11 cellular contexts compared by ENCODE assay signal in the genomic region with DNA sequence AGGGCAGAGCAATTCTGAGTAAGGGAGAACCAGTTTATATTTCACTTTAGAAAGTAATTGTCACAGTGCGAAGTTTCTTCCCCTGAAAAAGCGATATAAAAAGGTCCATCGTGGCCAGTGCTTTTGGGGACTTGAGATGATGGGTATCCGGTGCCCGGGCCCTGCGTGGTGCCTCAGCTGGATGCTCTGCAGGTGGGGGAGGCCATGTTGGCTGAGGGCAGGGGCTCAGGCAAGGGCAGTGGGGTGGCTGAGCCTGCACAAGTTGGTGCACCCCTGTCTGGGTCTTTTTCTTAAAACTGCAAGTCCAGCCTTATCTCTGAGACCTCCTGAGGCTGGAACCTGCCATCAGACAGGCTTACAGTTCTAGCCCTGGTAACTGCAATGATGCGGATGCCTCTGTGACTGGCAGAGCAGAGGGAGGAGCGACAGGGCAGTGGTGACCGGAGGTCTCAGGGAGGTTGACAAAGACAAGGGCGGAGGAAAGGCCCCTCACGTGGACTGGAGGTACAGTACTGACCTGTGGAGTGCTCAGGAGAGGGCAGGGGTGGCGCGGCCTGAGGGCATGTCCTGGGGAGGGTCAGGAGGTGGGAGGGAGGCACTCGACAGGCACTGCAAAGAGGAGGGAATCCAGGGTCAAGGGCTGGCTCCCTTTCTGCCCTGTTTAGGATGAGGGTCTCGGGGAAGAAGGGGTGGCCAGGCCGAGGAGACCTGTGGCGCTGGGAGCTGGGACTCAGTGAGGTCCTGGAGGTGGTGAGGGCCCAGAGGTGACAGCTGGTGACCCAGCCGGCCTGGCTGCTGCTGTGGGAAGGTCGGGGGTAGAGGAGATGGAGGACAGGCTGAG. TPM values are rescaled to one million over a fixed set of nuclear protein-coding genes. Genes with fewer than 3 reads are reported as not detected.
DNase-seq lines count a peak whose midpoint lies in the region; ATAC-seq, FAIRE-seq and TF ChIP-seq lines count a peak whose summit lies in the region.
"Had no signal": no experiment of that assay in that cellular context is flagged by ENCODE, and none has a peak within 500 bp of the region (broad histone marks: within the 10 kb centered on the region; RNA-seq: fewer than 3 reads in every experiment).

No MANE protein-coding gene starts in this region.

- H2AFZ ChIP-seq in SK-N-SH (ENCODE audit: low read depth), result no peak overlapping the region
- H2AFZ ChIP-seq in HepG2 (ENCODE audit: low read length), result no peak overlapping the region

- H3K4me3 Mint-ChIP-seq in activated T-helper 2 cell treated with anti-CD3 and anti-CD28 coated beads, Interferon-gamma antibody, Interleukin-2, Interleukin-4, amounts not matched to agents 10 μg/mL and 5 μg/mL and 100 μg/mL, durations not matched to agents 14 hours and 24 hours and 36 hours (ENCODE audit: low read depth), result peak overlapping the region; percentile 22

- H3K4me1 ChIP-seq in SK-N-SH (ENCODE audit: control insufficient read depth in 1 of 2, insufficient read depth in 2 of 2, low read depth in 1 of 2, low read length in 1 of 2) (peaks cover 7 to 29% of the 10 kb centered on the region in 2 experiments; a peak in 2 of 4 replicates), HepG2 (ENCODE audit: insufficient read depth, low read length) (peaks cover 55% of the 10 kb centered on the region)

- no peak overlapping the region for H3K27ac Mint-ChIP-seq in activated T-helper 2 cell treated with anti-CD3 and anti-CD28 coated beads, Interferon-gamma antibody, Interleukin-2, Interleukin-4, amounts not matched to agents 10 μg/mL and 5 μg/mL and 100 μg/mL, durations not matched to agents 14 hours and 24 hours and 36 hours

- intact Hi-C loops in activated T-helper 2 cell treated with anti-CD3 and anti-CD28 coated beads, Interferon-gamma antibody, Interleukin-2, Interleukin-4, amounts not matched to agents 10 μg/mL and 5 μg/mL and 100 μg/mL, durations not matched to agents 14 hours and 24 hours and 36 hours (cut with micrococcal nuclease), result loop anchor here (5.0 to 10.0 kb wide), 3 partner anchors 92 to 1032 kb away; a partner anchor contains a TSS
- intact Hi-C loops in HepG2 (cut with micrococcal nuclease; ENCODE audit: unreplicated experiment), result loop anchor here (5.0 kb wide), 1 partner anchor 148 kb away; a partner anchor contains a TSS

- no peak for DNase-seq in SK-N-SH
- DNase-seq in activated T-helper 2 cell treated with anti-CD3 and anti-CD28 coated beads, Interferon-gamma antibody, Interleukin-2, Interleukin-4, amounts not matched to agents 10 μg/mL and 5 μg/mL and 100 μg/mL, durations not matched to agents 14 hours and 24 hours and 36 hours (ENCODE audit: low spot score), result no peak
- DNase-seq in HepG2 (ENCODE audit: low spot score), result no peak
- no peak for DNase-seq in substantia nigra (lab: John Stamatoyannopoulos, UW)
- no peak for DNase-seq in NCI-H2107 treated with DMSO at 0.1 percent for 48 hours (lab: John Stamatoyannopoulos, UW; ENCODE audit: unreplicated experiment)
- DNase-seq in NCI-H524 (lab: John Stamatoyannopoulos, UW), result no peak
- DNase-seq: 8988T; activated T-cell treated with anti-CD3 and anti-CD28 coated beads, Interleukin-2, amount 50 U/mL, for 4 hours had no signal

- H3K36me3 ChIP-seq in SK-N-SH (replicated peaks in 1 of 2; ENCODE audit: control insufficient read depth in 1 of 2, insufficient read depth in 2 of 2, low read length in 1 of 2) (peaks cover 0 to 9% of the 10 kb centered on the region in 2 experiments), HepG2 (replicated peaks in 1 of 2; ENCODE audit: control insufficient read depth in 1 of 2, insufficient read depth in 2 of 2, low read length in 2 of 2) (no peaks in the 10 kb centered on the region)
- H3K36me3 ChIP-seq: colonic mucosa had no signal

- H3K79me2 ChIP-seq in SK-N-SH (ENCODE audit: insufficient read depth) (peaks cover 64% of the 10 kb centered on the region), HepG2 (ENCODE audit: insufficient read depth, low read length) (peaks cover 40% of the 10 kb centered on the region)

- TF ChIP-seq CTCF in SK-N-SH (IDR thresholded peaks at IDR 0.05) (no peak), HepG2 (CRISPR knock-in tag; IDR thresholded peaks at IDR 0.05) (no peak)

- H3K9me3 ChIP-seq in SK-N-SH (no peaks in the 10 kb centered on the region), HepG2 (ENCODE audit: low read length) (no peaks in the 10 kb centered on the region)
- H3K9me3 ChIP-seq: colonic mucosa had no signal

- H3K4me2 ChIP-seq in SK-N-SH (peak overlapping the region; percentile 88), HepG2 (ENCODE audit: low read depth, low read length) (peak overlapping the region; percentile 97)

- H3K9ac ChIP-seq in SK-N-SH (peak overlapping the region; percentile 97; the same call in 1 of the 2 replicates), HepG2 (ENCODE audit: insufficient read depth, low read depth, low read length) (peak overlapping the region; percentile 92; the same call in 1 of the 2 replicates)

- no peaks in the 10 kb centered on the region for H3K27me3 ChIP-seq in SK-N-SH (ENCODE audit: insufficient read depth)
- no peaks in the 10 kb centered on the region for H3K27me3 ChIP-seq in HepG2 (ENCODE audit: control insufficient read depth in 1 of 2, insufficient read depth in 2 of 2, low read length in 2 of 2)
- H3K27me3 ChIP-seq: colonic mucosa had no signal

- BruUV-seq in HepG2 (replicated peaks; lab: Mats Ljungman, UMichigan), result no TSS peak

- H3K9me3 Mint-ChIP-seq in activated T-helper 2 cell treated with anti-CD3 and anti-CD28 coated beads, Interferon-gamma antibody, Interleukin-2, Interleukin-4, amounts not matched to agents 10 μg/mL and 5 μg/mL and 100 μg/mL, durations not matched to agents 14 hours and 24 hours and 36 hours, result no peaks in the 10 kb centered on the region

- H3F3A ChIP-seq in SK-N-SH (replicated peaks; ENCODE audit: insufficient read depth), result no peaks in the 10 kb centered on the region

- peak overlapping the region; percentile 77 for H3K4me3 ChIP-seq in SK-N-SH (ENCODE audit: low read depth in 2 of 2, low read length in 1 of 2)
- H3K4me3 ChIP-seq in HepG2 (replicated peaks in 1 of 3; ENCODE audit: insufficient read depth in 1 of 3, low read depth in 2 of 3, low read length in 3 of 3), result peak overlapping the region; percentile 79 to 98 (median 96)

- CTCF ChIA-PET in SK-N-SH (lab: Yijun Ruan, JAX), result interaction anchor here (1.0 to 1.5 kb wide), 2 partner anchors 9 to 10 kb away, joined by 3 read pairs; no protein-coding TSS in a partner anchor
- CTCF ChIA-PET in HepG2 (lab: Yijun Ruan, JAX; ENCODE audit: low intra/inter-chr PET ratio, low total read pairs), result no interaction called here

- H3K4me1 Mint-ChIP-seq in activated T-helper 2 cell treated with anti-CD3 and anti-CD28 coated beads, Interferon-gamma antibody, Interleukin-2, Interleukin-4, amounts not matched to agents 10 μg/mL and 5 μg/mL and 100 μg/mL, durations not matched to agents 14 hours and 24 hours and 36 hours (ENCODE audit: low read depth), result peaks cover 12% of the 10 kb centered on the region

- H3K27ac ChIP-seq in SK-N-SH (ENCODE audit: low read depth in 2 of 2, low read length in 1 of 2) (no peak overlapping the region), HepG2 (ENCODE audit: extremely low read length, insufficient read depth, low read length) (peak overlapping the region; percentile 83), substantia nigra (ENCODE audit: low read depth, low read length, poor library complexity, severe bottlenecking) (peak overlapping the region; percentile 82)
- H3K27ac ChIP-seq: colonic mucosa had no signal

- POLR2A ChIA-PET in SK-N-SH (lab: Yijun Ruan, JAX), result interaction anchor here (0.9 to 1.6 kb wide), 2 partner anchors 10 to 15 kb away, joined by 3 to 5 read pairs; no protein-coding TSS in a partner anchor
- POLR2A ChIA-PET in HepG2 (lab: Yijun Ruan, JAX), result no interaction called here

- WGBS in SK-N-SH (ENCODE audit: low lambda C conversion rate), result 94% methylated on average over 18 of the region's 19 CpGs
- whole genome bisulfite sequencing in HepG2 (ENCODE audit: low lambda C conversion rate), result 84% methylated on average over 17 of the region's 19 CpGs

- in situ Hi-C loops in HepG2 (cut with HindIII; ENCODE audit: extremely low pct_ligation_motif_present, low pct_unique_long_range_greater_than_20kb), result no loop called here

- no peak for FAIRE-seq in HepG2 (lab: Jason Lieb, UNC)

- peaks cover 20% of the 10 kb centered on the region for H4K20me1 ChIP-seq in SK-N-SH (ENCODE audit: insufficient read depth)
- H4K20me1 ChIP-seq in HepG2 (ENCODE audit: insufficient read depth, low read length), result peaks cover under 1% of the 10 kb centered on the region; the same call in 1 of the 2 replicates

- no peaks in the 10 kb centered on the region for H3K9me2 ChIP-seq in SK-N-SH

- TF ChIP-seq EP300 in SK-N-SH (IDR thresholded peaks at IDR 0.05; ENCODE audit: borderline replicate concordance in 1 of 2, low read depth in 1 of 2, low read length in 1 of 2) (no peak), HepG2 (IDR thresholded peaks at IDR 0.05; ENCODE audit: low read depth in 2 of 2, low read length in 2 of 2) (no peak), HepG2 (CRISPR knock-in tag; IDR thresholded peaks at IDR 0.05; ENCODE audit: borderline replicate concordance) (no peak)

- TF ChIP-seq POLR2A in HepG2 (IDR thresholded peaks at IDR 0.05; ENCODE audit: insufficient read depth in 1 of 2, low read depth in 2 of 2, low read length in 2 of 2), result no peak

- TF ChIP-seq RAD21 in SK-N-SH (IDR thresholded peaks at IDR 0.05; ENCODE audit: low read length) (no peak), HepG2 (CRISPR knock-in tag; IDR thresholded peaks at IDR 0.05) (no peak)

- ATAC-seq in SK-N-SH treated with all-trans-retinoic acid at 6 μM for 48 hours (no peak), HepG2 (no peak), HG03565 (IDR thresholded peaks at IDR 0.05; ENCODE audit: unreplicated experiment) (no peak)
- ATAC-seq: activated T-cell treated with anti-CD3 and anti-CD28 coated beads, Interleukin-2, amount 50 U/mL, for 4 hours had no signal

- H3K36me3 Mint-ChIP-seq in activated T-helper 2 cell treated with anti-CD3 and anti-CD28 coated beads, Interferon-gamma antibody, Interleukin-2, Interleukin-4, amounts not matched to agents 10 μg/mL and 5 μg/mL and 100 μg/mL, durations not matched to agents 14 hours and 24 hours and 36 hours (ENCODE audit: low read depth), result no peaks in the 10 kb centered on the region

- peaks cover 51% of the 10 kb centered on the region for H3K27me3 Mint-ChIP-seq in activated T-helper 2 cell treated with anti-CD3 and anti-CD28 coated beads, Interferon-gamma antibody, Interleukin-2, Interleukin-4, amounts not matched to agents 10 μg/mL and 5 μg/mL and 100 μg/mL, durations not matched to agents 14 hours and 24 hours and 36 hours (ENCODE audit: low read depth)

RNA-seq across cellular contexts. Expression of a gene that starts 1.8 kb away (rescaled TPM):
- 11.4 and 18.4 TPM in 2 replicates for polyA plus RNA-seq in SK-N-SH (2012; rRNA removed)
- 7.2 and 9.5 TPM in 2 replicates for polyA plus RNA-seq in SK-N-SH (2012; cell fraction: cytosol; rRNA removed)
- 50.2 and 78.3 TPM in 2 replicates for polyA plus RNA-seq in SK-N-SH (2012; cell fraction: nucleus; rRNA removed)
- total RNA-seq in activated T-helper 2 cell treated with anti-CD3 and anti-CD28 coated beads, Interferon-gamma antibody, Interleukin-2, Interleukin-4, amounts not matched to agents 10 μg/mL and 5 μg/mL and 100 μg/mL, durations not matched to agents 14 hours and 24 hours and 36 hours, result 7.0 and 8.3 TPM in 2 replicates
- total RNA-seq in HepG2 (2016; rRNA removed; fragmentation: Illumina TruSeq; extraction: Trizol), result 18.2 and 21.0 TPM in 2 replicates
- 9.3 and 11.0 TPM in 2 replicates for total RNA-seq in HepG2 (2016; cell fraction: cytosol; rRNA removed; fragmentation: Illumina TruSeq; extraction: Trizol; ENCODE audit: low read depth)
- total RNA-seq in HepG2 (2016; cell fraction: insoluble cytoplasmic fraction; rRNA removed; fragmentation: Illumina TruSeq; extraction: Trizol), result 16.0 and 24.7 TPM in 2 replicates
- total RNA-seq in HepG2 (2016; cell fraction: membrane; rRNA removed; fragmentation: Illumina TruSeq; extraction: Trizol), result 16.1 and 18.9 TPM in 2 replicates
- total RNA-seq in HepG2 (2016; cell fraction: nucleus; rRNA removed; fragmentation: Illumina TruSeq; extraction: Trizol), result 21.7 and 25.1 TPM in 2 replicates
- polyA plus RNA-seq in HepG2 (2011; rRNA removed), result 27.7 and 35.5 TPM in 2 replicates
- polyA plus RNA-seq in HepG2 (2011; cell fraction: cytosol; rRNA removed), result 11.1 and 23.9 TPM in 2 replicates
- 115 and 118 TPM in 2 replicates for polyA plus RNA-seq in HepG2 (2011; cell fraction: nucleus; rRNA removed)
- polyA plus RNA-seq in HepG2 (2012), result 37.4 and 43.4 TPM in 2 replicates
- 2.0 and 3.4 TPM in 2 replicates for polyA plus RNA-seq in HepG2 (2016; cell fraction: cytosol; fragmentation: Illumina TruSeq; extraction: Trizol; ENCODE audit: low read depth)
- polyA plus RNA-seq in HepG2 (2016; cell fraction: insoluble cytoplasmic fraction; fragmentation: Illumina TruSeq; extraction: Trizol; ENCODE audit: low read depth), result 17.8 and 20.5 TPM in 2 replicates
- 5.5 and 5.6 TPM in 2 replicates for polyA plus RNA-seq in HepG2 (2016; cell fraction: membrane; fragmentation: Illumina TruSeq; extraction: Trizol; ENCODE audit: low read depth)
- polyA plus RNA-seq in HepG2 (2016; cell fraction: nucleus; fragmentation: Illumina TruSeq; extraction: Trizol; ENCODE audit: insufficient read depth, low read depth), result 51.0 and 56.7 TPM in 2 replicates
- polyA minus RNA-seq in HepG2 (2011; rRNA and poly(A)+ RNA removed; ENCODE audit: low replicate concordance), result 4.5 and 52.2 TPM in 2 replicates
- polyA minus RNA-seq in HepG2 (2011; cell fraction: cytosol; rRNA and poly(A)+ RNA removed), result 14.2 and 24.5 TPM in 2 replicates
- polyA minus RNA-seq in HepG2 (2011; cell fraction: nucleus; rRNA and poly(A)+ RNA removed), result 45.0 and 59.1 TPM in 2 replicates

RNA-seq across cellular contexts. Expression of a gene that starts 45.7 kb away (rescaled TPM):
- polyA plus RNA-seq in SK-N-SH (2012; rRNA removed), result 0.15 and 0.18 TPM in 2 replicates
- 0.07 and 0.08 TPM in 2 replicates for polyA plus RNA-seq in SK-N-SH (2012; cell fraction: cytosol; rRNA removed)
- polyA plus RNA-seq in SK-N-SH (2012; cell fraction: nucleus; rRNA removed), result 1.6 and 1.8 TPM in 2 replicates
- 0.64 and 0.68 TPM in 2 replicates for total RNA-seq in activated T-helper 2 cell treated with anti-CD3 and anti-CD28 coated beads, Interferon-gamma antibody, Interleukin-2, Interleukin-4, amounts not matched to agents 10 μg/mL and 5 μg/mL and 100 μg/mL, durations not matched to agents 14 hours and 24 hours and 36 hours
- 0.10 and 0.22 TPM in 2 replicates for total RNA-seq in HepG2 (2016; rRNA removed; fragmentation: Illumina TruSeq; extraction: Trizol)
- total RNA-seq in HepG2 (2016; cell fraction: cytosol; rRNA removed; fragmentation: Illumina TruSeq; extraction: Trizol; ENCODE audit: low read depth), result 0.09 and 0.20 TPM in 2 replicates
- total RNA-seq in HepG2 (2016; cell fraction: insoluble cytoplasmic fraction; rRNA removed; fragmentation: Illumina TruSeq; extraction: Trizol), result 0.19 TPM in 1 of 2 replicates, not detected in the other
- 0.25 TPM in 1 of 2 replicates, not detected in the other for total RNA-seq in HepG2 (2016; cell fraction: membrane; rRNA removed; fragmentation: Illumina TruSeq; extraction: Trizol)
- total RNA-seq in HepG2 (2016; cell fraction: nucleus; rRNA removed; fragmentation: Illumina TruSeq; extraction: Trizol), result 0.59 TPM in 1 of 2 replicates, not detected in the other
- 0.39 and 0.40 TPM in 2 replicates for polyA plus RNA-seq in HepG2 (2011; rRNA removed)
- polyA plus RNA-seq in HepG2 (2011; cell fraction: cytosol; rRNA removed), result 0.05 and 0.34 TPM in 2 replicates
- polyA plus RNA-seq in HepG2 (2011; cell fraction: nucleus; rRNA removed), result 2.2 and 3.5 TPM in 2 replicates
- polyA plus RNA-seq in HepG2 (2012), result 0.40 and 0.65 TPM in 2 replicates
- 0.10 and 0.12 TPM in 2 replicates for polyA plus RNA-seq in HepG2 (2016; cell fraction: cytosol; fragmentation: Illumina TruSeq; extraction: Trizol; ENCODE audit: low read depth)
- 0.16 TPM in 1 of 2 replicates, not detected in the other for polyA plus RNA-seq in HepG2 (2016; cell fraction: insoluble cytoplasmic fraction; fragmentation: Illumina TruSeq; extraction: Trizol; ENCODE audit: low read depth)
- polyA plus RNA-seq in HepG2 (2016; cell fraction: membrane; fragmentation: Illumina TruSeq; extraction: Trizol; ENCODE audit: low read depth), result 0.07 and 0.08 TPM in 2 replicates
- polyA plus RNA-seq in HepG2 (2016; cell fraction: nucleus; fragmentation: Illumina TruSeq; extraction: Trizol; ENCODE audit: insufficient read depth, low read depth), result 0.36 and 0.65 TPM in 2 replicates
- 0.14 and 1.0 TPM in 2 replicates for polyA minus RNA-seq in HepG2 (2011; rRNA and poly(A)+ RNA removed; ENCODE audit: low replicate concordance)
- not detected in 2 replicates for polyA minus RNA-seq in HepG2 (2011; cell fraction: cytosol; rRNA and poly(A)+ RNA removed)
- polyA minus RNA-seq in HepG2 (2011; cell fraction: nucleus; rRNA and poly(A)+ RNA removed), result 1.9 and 2.0 TPM in 2 replicates

Comparison
In these comparisons a context has a peak if more than half of its experiments do, and no peak if none do; other contexts are left out.
1. H3K27ac ChIP-seq: peak in HepG2 (single experiment) and substantia nigra (single experiment); none in SK-N-SH (0 of 2).